9 cellular contexts compared by ENCODE assay signal in the genomic region with DNA sequence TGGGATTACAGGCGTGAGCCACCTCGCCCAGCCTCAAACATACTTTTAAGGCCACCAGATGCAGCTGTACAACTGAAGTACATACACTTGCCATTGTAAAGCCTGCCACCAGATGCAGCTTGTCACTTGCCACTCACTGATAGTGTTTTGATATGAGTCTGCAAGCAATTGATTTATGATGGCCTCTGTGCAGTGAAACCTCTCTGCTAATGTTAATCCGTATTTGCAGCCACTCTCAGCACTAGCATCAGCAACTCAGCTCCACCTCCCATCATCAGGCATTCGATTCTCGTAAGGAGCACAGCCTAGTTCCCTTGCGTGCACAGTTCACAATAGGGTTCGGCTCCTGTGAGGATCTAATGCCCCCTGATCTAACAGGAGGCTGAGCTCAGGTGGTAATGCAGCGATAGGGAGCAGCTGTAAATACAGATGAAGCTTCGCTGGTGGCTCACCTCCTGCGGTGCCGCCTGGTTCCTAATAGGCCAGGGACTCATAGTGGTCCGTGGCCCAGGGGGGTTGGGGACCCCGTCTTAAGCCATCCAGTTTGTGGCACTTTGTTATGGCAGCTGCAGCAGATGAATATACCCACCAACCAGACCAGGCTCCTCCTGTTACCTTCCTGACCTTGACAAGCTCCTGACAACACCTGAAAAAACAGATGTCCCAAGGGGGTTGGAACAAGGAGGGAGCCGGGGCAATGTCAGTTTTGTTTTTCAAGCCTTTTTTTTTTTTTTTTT. TPM values are rescaled to one million over a fixed set of nuclear protein-coding genes. Genes with fewer than 3 reads are reported as not detected.
A peak's percentile ranks its signal among the peaks of the same experiment; 100 is the strongest.
DNase-seq lines count a peak whose midpoint lies in the region; ATAC-seq and TF ChIP-seq lines count a peak whose summit lies in the region.
"Had no signal": no experiment of that assay in that cellular context is flagged by ENCODE, and none has a peak within 500 bp of the region (broad histone marks: within the 10 kb centered on the region; RNA-seq: fewer than 3 reads in every experiment).

No MANE protein-coding gene starts in this region.

- 76% methylated on average over 14 of the region's 14 CpGs for WGBS in smooth muscle cell (ENCODE audit: low lambda C conversion rate)

- no peak for TF ChIP-seq POLR2A in erythroblast (IDR thresholded peaks at IDR 0.05; ENCODE audit: low read length)

- ATAC-seq in HG02642 (IDR thresholded peaks at IDR 0.05; ENCODE audit: poor library complexity, unreplicated experiment) (no peak), HG03565 (IDR thresholded peaks at IDR 0.05; ENCODE audit: unreplicated experiment) (no peak)

- H3K36me3 ChIP-seq in smooth muscle cell (ENCODE audit: low read depth), result peaks cover 5% of the 10 kb centered on the region

- no peak for TF ChIP-seq CTCF in smooth muscle cell (IDR thresholded peaks at IDR 0.05; ENCODE audit: borderline replicate concordance, insufficient read depth, poor library complexity, severe bottlenecking)

- no peaks in the 10 kb centered on the region for H3K27me3 ChIP-seq in smooth muscle cell (ENCODE audit: low read depth)

- no peak overlapping the region for H3K9ac ChIP-seq in smooth muscle cell (ENCODE audit: low read depth)

- peaks cover 21% of the 10 kb centered on the region for H3K4me1 ChIP-seq in smooth muscle cell (ENCODE audit: low read depth)

- DNase-seq in DMS53 (lab: John Stamatoyannopoulos, UW) (peak; percentile 65), DMS53 treated with DMSO at 0.1 percent for 48 hours (lab: John Stamatoyannopoulos, UW; ENCODE audit: unreplicated experiment) (no peak), NCI-H82 treated with DMSO at 0.1 percent for 48 hours (lab: John Stamatoyannopoulos, UW; ENCODE audit: unreplicated experiment) (peak; percentile 61), erythroblast (lab: John Stamatoyannopoulos, UW) (peak; percentile 33 to 42), smooth muscle cell (lab: John Stamatoyannopoulos, UW; ENCODE audit: unreplicated experiment) (no peak), middle frontal gyrus (ENCODE audit: extremely low spot score, low spot score) (no peak)

- H4K20me1 ChIP-seq in smooth muscle cell (ENCODE audit: low read depth), result peaks cover 35% of the 10 kb centered on the region

- no peak overlapping the region for H3K4me3 ChIP-seq in smooth muscle cell

- H3F3A ChIP-seq in smooth muscle cell (ENCODE audit: low read depth), result no peaks in the 10 kb centered on the region

- peak overlapping the region; percentile 79 for H3K27ac ChIP-seq in smooth muscle cell (ENCODE audit: low read depth)

- H3K9me3 ChIP-seq in smooth muscle cell (replicated peaks; ENCODE audit: low read depth), result no peaks in the 10 kb centered on the region

- peak overlapping the region; percentile 77 for H3K4me2 ChIP-seq in smooth muscle cell

- H3K79me2 ChIP-seq in smooth muscle cell (ENCODE audit: low read depth), result peaks cover 36% of the 10 kb centered on the region

- H2AFZ ChIP-seq in smooth muscle cell (ENCODE audit: low read depth), result peak overlapping the region; percentile 15

RNA-seq across cellular contexts. Expression of gene HERPUD1, which starts 1.3 kb away (rescaled TPM):
- total RNA-seq in smooth muscle cell, result 278 and 291 TPM in 2 replicates
- 222 and 253 TPM in 2 replicates for polyA plus RNA-seq in smooth muscle cell

RNA-seq across cellular contexts. Expression of gene CETP, which starts 31.1 kb away (rescaled TPM):
- not detected in 2 replicates for total RNA-seq in smooth muscle cell
- polyA plus RNA-seq in smooth muscle cell, result 0.22 TPM in 1 of 2 replicates, not detected in the other
- total RNA-seq: A172 had no signal

RNA-seq across cellular contexts. Expression of gene NLRC5, which starts 58.7 kb away (rescaled TPM):
- 3.5 and 21.4 TPM in 2 replicates for total RNA-seq in smooth muscle cell
- 4.2 and 5.8 TPM in 2 replicates for polyA plus RNA-seq in smooth muscle cell

Comparison
In these comparisons a context has a peak if more than half of its experiments do, and no peak if none do; other contexts are left out.
1. DNase-seq: peak in DMS53 (single experiment), NCI-H82 treated with DMSO at 0.1 percent for 48 hours (single experiment) and erythroblast (2 of 2); none in DMS53 treated with DMSO at 0.1 percent for 48 hours (single experiment), smooth muscle cell (single experiment) and middle frontal gyrus (single experiment).